ENCODE assay signal across 30 cellular contexts in the genomic region with DNA sequence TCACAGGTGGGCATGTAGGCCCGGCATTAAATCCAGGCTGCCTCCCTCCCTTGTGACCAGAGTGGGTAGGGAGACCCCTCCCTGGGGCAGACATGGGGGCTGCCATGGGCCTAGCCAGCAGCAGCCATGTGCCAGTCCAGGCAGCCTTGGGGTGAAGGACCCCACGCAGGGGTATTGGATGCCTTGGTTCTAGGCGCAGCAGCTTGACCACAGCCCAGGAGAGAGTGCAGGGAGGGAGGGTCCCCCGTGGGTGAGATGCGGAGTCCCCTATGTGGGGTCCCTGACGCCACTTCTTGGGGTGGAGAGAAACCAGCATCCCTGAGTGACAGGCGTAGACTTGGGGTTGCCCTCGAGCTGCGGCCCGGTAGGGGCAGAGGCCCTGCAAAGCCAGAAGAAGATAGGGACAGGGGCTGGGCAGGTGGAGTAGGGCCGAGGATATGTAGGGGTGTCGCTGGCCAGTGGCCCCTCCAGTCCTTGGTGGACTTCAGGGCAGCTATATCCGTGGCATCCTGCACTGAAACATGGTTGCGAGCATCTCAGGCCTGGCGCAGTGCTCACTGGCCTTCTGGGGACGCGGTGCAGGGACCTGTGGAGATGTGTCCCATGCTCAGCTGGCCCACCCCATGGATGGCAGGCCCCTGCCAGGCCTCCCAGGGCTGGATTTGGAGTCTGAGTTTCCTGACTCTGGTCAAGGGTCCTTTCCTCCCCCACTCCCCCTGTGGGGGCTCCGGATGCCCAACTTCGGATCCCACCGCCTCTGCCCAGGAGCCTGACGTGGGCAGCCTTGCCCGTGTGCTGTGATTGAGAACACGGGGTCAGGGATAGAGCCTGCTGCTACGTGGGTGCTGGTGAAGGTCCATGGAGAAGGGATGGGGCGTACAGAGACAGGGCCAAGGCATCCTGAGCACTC.
"Had no signal": no experiment of that assay in that cellular context is flagged by ENCODE, and none has a peak within 500 bp of the region (broad histone marks: within the 10 kb centered on the region; RNA-seq: fewer than 3 reads in every experiment).

No MANE protein-coding gene starts in this region.

- H3K27ac Mint-ChIP-seq: activated naive CD8-positive, alpha-beta T cell; natural killer cell treated with Interleukin-12 subunit alpha and Interleukin-12 subunit beta and Interleukin-15 and Interleukin-18, amount 100 ng/mL, for 72 hours; T-helper 2 cell treated with Interferon-gamma antibody and Interleukin-4, amounts not matched to agents 5 μg/mL and 100 μg/mL, for 36 hours had no signal

- H3K4me1 ChIP-seq: esophagus muscularis mucosa, foreskin keratinocyte, heart left ventricle, left lung, testis, uterus had no signal

- H3K9me3 ChIP-seq: esophagus muscularis mucosa, heart left ventricle, left lung, mucosa of descending colon, neutrophil, testis, uterus had no signal

- H3K27me3 ChIP-seq: foreskin keratinocyte, left lung, neutrophil, testis, uterus had no signal

- H3K27me3 Mint-ChIP-seq: activated naive CD8-positive, alpha-beta T cell; natural killer cell treated with Interleukin-12 subunit alpha and Interleukin-12 subunit beta and Interleukin-15 and Interleukin-18, amount 100 ng/mL, for 72 hours had no signal

- H3K27ac ChIP-seq: esophagus muscularis mucosa, foreskin keratinocyte, heart left ventricle, left lung, neutrophil, skin epidermis, testis, uterus, WERI-Rb-1 had no signal

- ATAC-seq: activated CD4-positive, CD25-positive, alpha-beta regulatory T cell treated with anti-CD3 and anti-CD28 coated beads, Interleukin-2, amount 50 U/mL, for 24 hours; foreskin keratinocyte; heart left ventricle; left lung; mucosa of descending colon; natural killer cell treated with Interleukin-12 subunit alpha and Interleukin-12 subunit beta and Interleukin-15 and Interleukin-18, amount 100 ng/mL, for 72 hours; sciatic nerve; stimulated activated naive CD8-positive, alpha-beta T cell treated with anti-CD3 and anti-CD28 coated beads, Interleukin-15, Interleukin-2, amounts not matched to agents 100 U/mL and 50 U/mL, for 24 hours had no signal

- H3K36me3 ChIP-seq: esophagus muscularis mucosa, heart left ventricle, left lung, neutrophil, uterus, WERI-Rb-1 had no signal

- H3K4me3 Mint-ChIP-seq: activated naive CD8-positive, alpha-beta T cell; natural killer cell treated with Interleukin-12 subunit alpha and Interleukin-12 subunit beta and Interleukin-15 and Interleukin-18, amount 100 ng/mL, for 72 hours; T-helper 2 cell treated with Interferon-gamma antibody and Interleukin-4, amounts not matched to agents 5 μg/mL and 100 μg/mL, for 36 hours had no signal

- FAIRE-seq: bronchial epithelial cell, colon had no signal

- H3K4me3 ChIP-seq: esophagus muscularis mucosa, heart left ventricle, left lung, mucosa of descending colon, skin epidermis, testis, uterus had no signal

- H3K36me3 Mint-ChIP-seq: activated naive CD8-positive, alpha-beta T cell; natural killer cell treated with Interleukin-12 subunit alpha and Interleukin-12 subunit beta and Interleukin-15 and Interleukin-18, amount 100 ng/mL, for 72 hours had no signal

- H3K9me3 Mint-ChIP-seq: natural killer cell treated with Interleukin-12 subunit alpha and Interleukin-12 subunit beta and Interleukin-15 and Interleukin-18, amount 100 ng/mL, for 72 hours; T-helper 2 cell treated with Interferon-gamma antibody and Interleukin-4, amounts not matched to agents 5 μg/mL and 100 μg/mL, for 36 hours had no signal

- DNase-seq: activated CD4-positive, alpha-beta T cell treated with anti-CD3 and anti-CD28 coated beads for 48 hours; activated CD4-positive, alpha-beta T cell treated with anti-CD3 and anti-CD28 coated beads, Interleukin-2, amount 50 U/mL, for 48 hours; activated CD8-positive, alpha-beta memory T cell treated with anti-CD3 and anti-CD28 coated beads for 24 hours; activated effector memory CD4-positive, alpha-beta T cell treated with Interleukin-2 at 50 U/mL for 16 hours; activated naive CD4-positive, alpha-beta T cell treated with Interleukin-2 at 50 U/mL for 16 hours; anterior cingulate cortex; dermis blood vessel endothelial cell; effector CD4-positive, alpha-beta T cell; foreskin keratinocyte; kidney glomerular epithelial cell; stimulated activated CD4-positive, alpha-beta T cell treated with anti-CD3 and anti-CD28 coated beads, Interleukin-12 subunit alpha, Interleukin-12 subunit beta, amount 100 ng/mL, for 4 hours; stimulated activated CD4-positive, alpha-beta T cell treated with anti-CD3 and anti-CD28 coated beads, Interleukin-4, amount 100 ng/mL, for 1 hour; stimulated activated naive CD8-positive, alpha-beta T cell treated with anti-CD3 and anti-CD28 coated beads, Interleukin-15, Interleukin-2, amounts not matched to agents 100 U/mL and 50 U/mL, for 24 hours; testis; trophoblast cell; uterus; WERI-Rb-1 had no signal
